ENCODE assay signal across 1 cellular context in the genomic region with DNA sequence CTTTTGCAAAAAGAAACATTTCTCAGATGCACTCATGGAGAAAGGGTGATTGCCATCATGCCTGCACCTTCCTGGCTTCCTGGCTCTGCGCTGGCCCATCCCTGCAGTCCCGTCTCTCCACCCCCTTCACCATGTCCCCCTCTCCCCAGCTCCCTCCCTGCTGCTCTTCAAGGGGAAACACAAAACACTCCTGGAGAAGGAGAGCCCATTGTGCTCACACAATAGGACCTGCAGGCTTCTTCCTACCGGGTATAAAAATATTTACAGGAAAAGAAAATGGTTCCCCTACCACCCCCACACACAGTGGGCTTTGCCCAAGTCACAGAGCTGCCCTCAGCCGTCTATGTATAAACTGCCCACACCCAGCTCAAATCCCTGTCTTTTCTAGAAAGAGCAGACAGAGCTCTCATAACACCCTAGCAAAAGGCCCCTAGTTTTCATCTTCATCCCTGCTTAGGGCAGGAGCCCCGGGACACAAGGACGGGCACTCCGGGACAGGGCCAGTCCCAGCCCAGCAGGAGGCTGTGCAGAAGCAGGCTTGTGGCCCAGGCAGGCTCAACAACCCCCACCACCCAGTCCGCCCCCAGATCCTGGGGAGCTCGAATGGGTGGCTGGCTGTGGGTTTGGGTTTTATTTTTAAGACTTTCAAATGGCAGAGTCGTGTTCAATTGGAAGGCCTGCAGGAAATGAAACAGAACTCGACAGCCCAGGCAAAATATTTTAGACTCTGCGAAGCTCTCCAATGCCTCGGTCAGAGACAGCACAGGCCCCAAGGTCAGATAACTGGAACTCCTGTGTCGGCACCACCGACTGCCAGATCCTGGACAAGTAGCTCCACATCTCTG.
TF ChIP-seq lines count a peak whose summit lies in the region.

No MANE protein-coding gene starts in this region.

TF ChIP-seq in endothelial cell of umbilical vein, 7 proteins besides CTCF, POLR2A, EP300 and RAD21:
- no peak for TF ChIP-seq EZH2 (IDR thresholded peaks at IDR 0.05; ENCODE audit: borderline replicate concordance, low read depth, low read length, severe bottlenecking)
- no peak for TF ChIP-seq MYC (IDR thresholded peaks at IDR 0.05; ENCODE audit: low read depth, low read length)
- no peak for TF ChIP-seq FOS (IDR thresholded peaks at IDR 0.05; ENCODE audit: borderline replicate concordance, insufficient read depth, low read length)
- no peak for TF ChIP-seq POLR2AphosphoS5 (IDR thresholded peaks at IDR 0.05; ENCODE audit: insufficient read depth, low read depth, low read length)
- no peak for TF ChIP-seq GATA2 (IDR thresholded peaks at IDR 0.05; ENCODE audit: insufficient read depth, insufficient read length, low read depth, low read length)
- TF ChIP-seq JUN (IDR thresholded peaks at IDR 0.05; ENCODE audit: borderline replicate concordance, insufficient read depth, insufficient read length, low read depth) = no peak
- TF ChIP-seq, protein P1, sequence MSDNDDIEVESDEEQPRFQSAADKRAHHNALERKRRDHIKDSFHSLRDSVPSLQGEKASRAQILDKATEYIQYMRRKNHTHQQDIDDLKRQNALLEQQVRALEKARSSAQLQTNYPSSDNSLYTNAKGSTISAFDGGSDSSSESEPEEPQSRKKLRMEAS (IDR thresholded peaks at IDR 0.05; ENCODE audit: insufficient read depth, insufficient read length) = no peak
